In genomic region chr16:29192329-29193247, GRCh38 we compare ENCODE assay signal across 13 cellular contexts.
DNase-seq lines count a peak whose midpoint lies in the region; ATAC-seq and TF ChIP-seq lines count a peak whose summit lies in the region.
"Had no signal": no experiment of that assay in that cellular context is flagged by ENCODE, and none has a peak within 500 bp of the region (broad histone marks: within the 10 kb centered on the region; RNA-seq: fewer than 3 reads in every experiment).

No MANE protein-coding gene starts in this region.

- H3K4me1 ChIP-seq in CD4-positive, CD25-positive, alpha-beta regulatory T cell (ENCODE audit: control insufficient read depth, insufficient read depth, low read length, poor library complexity, severe bottlenecking): no peaks in the 10 kb centered on the region
- H3K4me1 ChIP-seq in gastrocnemius medialis (no peaks in the 10 kb centered on the region), mesendoderm (ENCODE audit: control insufficient read depth, low read depth, low read length) (no peaks in the 10 kb centered on the region)

- no peak for ATAC-seq in CD4-positive, CD25-positive, alpha-beta regulatory T cell (ENCODE audit: low read depth in 2 of 2)
- ATAC-seq in gastrocnemius medialis: no peak
- ATAC-seq: PC-3 had no signal

- no peak overlapping the region for H3K18ac ChIP-seq in mesendoderm (ENCODE audit: low read length)

- no peak overlapping the region for H4K8ac ChIP-seq in mesendoderm (ENCODE audit: low read depth, low read length)

- H2BK120ac ChIP-seq in mesendoderm (ENCODE audit: low read depth, low read length): no peak overlapping the region

- peaks cover 2 to 8% (median 3%) of the 10 kb centered on the region in 4 donors for H3K4me1 Mint-ChIP-seq in CD4-positive, CD25-positive, alpha-beta regulatory T cell
- peaks cover 14% of the 10 kb centered on the region for H3K4me1 Mint-ChIP-seq in nephron
- H3K4me1 Mint-ChIP-seq in T-helper 2 cell treated with Interferon-gamma antibody and Interleukin-4, amounts not matched to agents 5 μg/mL and 100 μg/mL, for 36 hours (ENCODE audit: low read depth): no peaks in the 10 kb centered on the region

- in situ Hi-C loops in astrocyte of the spinal cord (cut with HindIII; ENCODE audit: low sequenced_read_pairs): no loop called here
- in situ Hi-C loops in gastrocnemius medialis (cut with MboI; ENCODE audit: low sequenced_read_pairs in 4 of 4): no loop called here

- no peak overlapping the region for H3K23ac ChIP-seq in mesendoderm (ENCODE audit: low read length)

- no peaks in the 10 kb centered on the region for H3K9me3 Mint-ChIP-seq in CD4-positive, CD25-positive, alpha-beta regulatory T cell
- no peaks in the 10 kb centered on the region for H3K9me3 Mint-ChIP-seq in nephron
- no peaks in the 10 kb centered on the region for H3K9me3 Mint-ChIP-seq in T-helper 2 cell treated with Interferon-gamma antibody and Interleukin-4, amounts not matched to agents 5 μg/mL and 100 μg/mL, for 36 hours

- intact Hi-C loops in gastrocnemius medialis (cut with DNase I; ENCODE audit: low total_unique reads): no loop called here

- H4K5ac ChIP-seq in mesendoderm (ENCODE audit: low read length): no peak overlapping the region

- no peaks in the 10 kb centered on the region for H3K27me3 Mint-ChIP-seq in CD4-positive, CD25-positive, alpha-beta regulatory T cell
- peaks cover 4% of the 10 kb centered on the region for H3K27me3 Mint-ChIP-seq in nephron (ENCODE audit: low read depth)
- H3K27me3 Mint-ChIP-seq in T-helper 2 cell treated with Interferon-gamma antibody and Interleukin-4, amounts not matched to agents 5 μg/mL and 100 μg/mL, for 36 hours (ENCODE audit: low read depth): no peaks in the 10 kb centered on the region

- WGBS in mesendoderm (ENCODE audit: extremely low coverage, insufficient coverage, low lambda C conversion rate): no CpG with 5 or more reads among the region's 17 CpGs

- H3K4me2 ChIP-seq in mesendoderm (ENCODE audit: low read length): no peak overlapping the region

- H3K27me3 ChIP-seq in CD4-positive, CD25-positive, alpha-beta regulatory T cell (ENCODE audit: control insufficient read depth, insufficient read depth, low read length): no peaks in the 10 kb centered on the region
- H3K27me3 ChIP-seq in gastrocnemius medialis (no peaks in the 10 kb centered on the region), mesendoderm (ENCODE audit: insufficient read depth, low read length, poor library complexity) (no peaks in the 10 kb centered on the region)

- no peak for DNase-seq in CD4-positive, CD25-positive, alpha-beta regulatory T cell
- DNase-seq in GM12865 (ENCODE audit: low read depth): no peak
- no peak for DNase-seq in astrocyte of the spinal cord (ENCODE audit: low read depth, low spot score)
- no peak for DNase-seq in NCI-H526 (lab: John Stamatoyannopoulos, UW)
- DNase-seq in gastrocnemius medialis: no peak
- no peak for DNase-seq in T-helper 2 cell treated with Interferon-gamma antibody and Interleukin-4, amounts not matched to agents 5 μg/mL and 100 μg/mL, for 36 hours (ENCODE audit: low spot score)
- DNase-seq in mesendoderm: no peak
- DNase-seq: DMS79 treated with DMSO at 0.1 percent for 48 hours, mesenchymal stem cell, NCI-H2081 treated with DMSO at 0.1 percent for 48 hours, PC-3 had no signal

- no peak overlapping the region for H3K4me3 ChIP-seq in CD4-positive, CD25-positive, alpha-beta regulatory T cell (ENCODE audit: low read depth, low read length)
- H3K4me3 ChIP-seq in GM12865 (ENCODE audit: low read depth, low read length) (no peak overlapping the region), astrocyte of the spinal cord (ENCODE audit: low read depth, low read length) (no peak overlapping the region), gastrocnemius medialis (no peak overlapping the region), mesendoderm (ENCODE audit: low read length) (no peak overlapping the region)

- no peaks in the 10 kb centered on the region for H3K79me1 ChIP-seq in mesendoderm (ENCODE audit: low read length)

- H3K56ac ChIP-seq in mesendoderm (ENCODE audit: low read length): no peak overlapping the region

- TF ChIP-seq CTCF in GM12865 (IDR thresholded peaks at IDR 0.05; ENCODE audit: insufficient read depth, low read depth, low read length, missing control alignments): peak; percentile 9
- peak; percentile 10 for TF ChIP-seq CTCF in astrocyte of the spinal cord (IDR thresholded peaks at IDR 0.05; ENCODE audit: low read depth, low read length)
- TF ChIP-seq CTCF in nephron (IDR thresholded peaks at IDR 0.05; ENCODE audit: unreplicated experiment in 3 of 3): no peak
- TF ChIP-seq CTCF in gastrocnemius medialis (IDR thresholded peaks at IDR 0.05 in 4 of 5, conservative IDR thresholded peaks at IDR 0.05 in 1 of 5): no peak

- no peaks in the 10 kb centered on the region for H3K36me3 ChIP-seq in CD4-positive, CD25-positive, alpha-beta regulatory T cell (ENCODE audit: control insufficient read depth, insufficient read depth, low read length)
- H3K36me3 ChIP-seq in gastrocnemius medialis (no peaks in the 10 kb centered on the region), mesendoderm (ENCODE audit: control insufficient read depth, insufficient read depth, low read length) (no peaks in the 10 kb centered on the region)

- peaks cover 12% of the 10 kb centered on the region for H3K36me3 Mint-ChIP-seq in CD4-positive, CD25-positive, alpha-beta regulatory T cell
- H3K36me3 Mint-ChIP-seq in nephron (ENCODE audit: low read depth): no peaks in the 10 kb centered on the region
- H3K36me3 Mint-ChIP-seq in T-helper 2 cell treated with Interferon-gamma antibody and Interleukin-4, amounts not matched to agents 5 μg/mL and 100 μg/mL, for 36 hours (ENCODE audit: low read depth): no peaks in the 10 kb centered on the region
- H3K36me3 Mint-ChIP-seq: activated naive CD4-positive, alpha-beta T cell treated with anti-CD3 and anti-CD28 coated beads, Interleukin-2, amount 50 U/mL, for 72 hours had no signal

- peak overlapping the region; percentile 32 to 59 (median 58) for H3K27ac Mint-ChIP-seq in CD4-positive, CD25-positive, alpha-beta regulatory T cell
- peak overlapping the region in 2 of 3 experiments; percentile 49 to 58 for H3K27ac Mint-ChIP-seq in nephron
- no peak overlapping the region for H3K27ac Mint-ChIP-seq in T-helper 2 cell treated with Interferon-gamma antibody and Interleukin-4, amounts not matched to agents 5 μg/mL and 100 μg/mL, for 36 hours
- H3K27ac Mint-ChIP-seq: activated naive CD4-positive, alpha-beta T cell treated with anti-CD3 and anti-CD28 coated beads, Interleukin-2, amount 50 U/mL, for 72 hours had no signal

- no peak overlapping the region for H2BK15ac ChIP-seq in mesendoderm (replicated peaks; ENCODE audit: low read depth)

- H2BK5ac ChIP-seq in mesendoderm (ENCODE audit: low read length): no peak overlapping the region

- H3K9me3 ChIP-seq in CD4-positive, CD25-positive, alpha-beta regulatory T cell (ENCODE audit: control insufficient read depth in 2 of 2, low read length in 2 of 2): no peaks in the 10 kb centered on the region
- H3K9me3 ChIP-seq in gastrocnemius medialis: no peaks in the 10 kb centered on the region

- no peak overlapping the region for H3K4ac ChIP-seq in mesendoderm (ENCODE audit: low read depth, low read length)

- H3K4me3 Mint-ChIP-seq in CD4-positive, CD25-positive, alpha-beta regulatory T cell: no peak overlapping the region
- H3K4me3 Mint-ChIP-seq in nephron: no peak overlapping the region
- no peak overlapping the region for H3K4me3 Mint-ChIP-seq in T-helper 2 cell treated with Interferon-gamma antibody and Interleukin-4, amounts not matched to agents 5 μg/mL and 100 μg/mL, for 36 hours

- TF ChIP-seq POLR2A in gastrocnemius medialis (IDR thresholded peaks at IDR 0.05): no peak

- H3K27ac ChIP-seq in CD4-positive, CD25-positive, alpha-beta regulatory T cell (ENCODE audit: insufficient read depth, low read length, poor library complexity, severe bottlenecking): no peak overlapping the region
- no peak overlapping the region for H3K27ac ChIP-seq in gastrocnemius medialis
- no peak overlapping the region for H3K27ac ChIP-seq in mesendoderm (ENCODE audit: low read depth, low read length)

- no peaks in the 10 kb centered on the region for H3K79me2 ChIP-seq in mesendoderm (ENCODE audit: control insufficient read depth, insufficient read depth, low read length)

- no peak overlapping the region for H2AK5ac ChIP-seq in mesendoderm (ENCODE audit: low read length)

- H3K9ac ChIP-seq in mesendoderm (ENCODE audit: low read length): no peak overlapping the region

Comparison
In these comparisons a context has a peak if more than half of its experiments do, and no peak if none do; other contexts are left out.
1. CTCF ChIP-seq: peak in GM12865 (single experiment) and astrocyte of the spinal cord (single experiment); none in nephron (0 of 3) and gastrocnemius medialis (0 of 5).